In genomic region chr15:82737975-82738374, GRCh38 we compare ENCODE assay signal across 1 cellular context.
TF ChIP-seq lines count a peak whose summit lies in the region.

No MANE protein-coding gene starts in this region.

TF ChIP-seq in K562, 482 proteins besides CTCF, POLR2A, EP300 and RAD21 (continued from another document):
- TF ChIP-seq ZNF449 (CRISPR knock-in tag; IDR thresholded peaks at IDR 0.05) (no peak), RBM34 (IDR thresholded peaks at IDR 0.05; ENCODE audit: borderline replicate concordance, insufficient read depth, low read length) (no peak), COPS2 (conservative IDR thresholded peaks at IDR 0.05) (no peak), GTF2E2 (tag; IDR thresholded peaks at IDR 0.05) (no peak), DLX4 (CRISPR knock-in tag; IDR thresholded peaks at IDR 0.05) (no peak), MLLT1 (IDR thresholded peaks at IDR 0.05) (no peak), HDAC2 (IDR thresholded peaks at IDR 0.05) (no peak), ARNT (IDR thresholded peaks at IDR 0.05) (no peak), HCFC1 (IDR thresholded peaks at IDR 0.05; ENCODE audit: low read depth, low read length) (no peak), RBM14 (IDR thresholded peaks at IDR 0.05; ENCODE audit: borderline replicate concordance, insufficient read depth, low read depth, low read length) (no peak), SIX5 (IDR thresholded peaks at IDR 0.05; ENCODE audit: borderline replicate concordance in 1 of 2, insufficient read depth in 1 of 2, low read depth in 1 of 2, low read length in 2 of 2) (no peak), PKNOX1 (IDR thresholded peaks at IDR 0.05) (0 out of 2 replicates have a peak, but pooled peaks have one; percentile 17), FIP1L1 (IDR thresholded peaks at IDR 0.05; ENCODE audit: low read depth, low read length, poor library complexity, severe bottlenecking) (no peak), CBFA2T3 (IDR thresholded peaks at IDR 0.05) (no peak), MEF2A (IDR thresholded peaks at IDR 0.05; ENCODE audit: control insufficient read depth, low read depth, low read length) (no peak), GABPA (tag; conservative IDR thresholded peaks at IDR 0.05; ENCODE audit: low read depth) (no peak), TAF15 (IDR thresholded peaks at IDR 0.05; ENCODE audit: low read depth, low read length) (no peak), THRA (IDR thresholded peaks at IDR 0.05) (no peak), OTX1 (CRISPR knock-in tag; IDR thresholded peaks at IDR 0.05) (no peak), JUND (IDR thresholded peaks at IDR 0.05; ENCODE audit: borderline replicate concordance, low read depth, low read length) (peak; percentile 56; the same call in 1 of the 2 replicates), JUND (tag; IDR thresholded peaks at IDR 0.05; ENCODE audit: borderline replicate concordance, low read depth, low read length) (0 out of 3 replicates have a peak, but pooled peaks have one; percentile 32), MXI1 (IDR thresholded peaks at IDR 0.05; ENCODE audit: low read depth, low read length) (peak; percentile 51; the same call in 1 of the 2 replicates), MAFK (IDR thresholded peaks at IDR 0.05; ENCODE audit: low read length) (peak; percentile 25; the same call in 1 of the 2 replicates), CREB3L1 (IDR thresholded peaks at IDR 0.05; ENCODE audit: borderline replicate concordance, low read depth) (no peak), FOXK2 (conservative IDR thresholded peaks at IDR 0.05 in 1 of 2, IDR thresholded peaks at IDR 0.05 in 1 of 2; ENCODE audit: low read depth in 2 of 2) (peak in 1 of 2 experiments; percentile 18; a peak in 1 of 4 replicates), MAFG (tag; conservative IDR thresholded peaks at IDR 0.05) (peak; percentile 66), ZNF133 (CRISPR knock-in tag; IDR thresholded peaks at IDR 0.05) (no peak), MBD2 (IDR thresholded peaks at IDR 0.05; ENCODE audit: borderline replicate concordance, low read depth) (no peak), ZKSCAN1 (IDR thresholded peaks at IDR 0.05; ENCODE audit: low read depth, low read length) (no peak), ZNF707 (CRISPR knock-in tag; conservative IDR thresholded peaks at IDR 0.05) (no peak), ATF3 (IDR thresholded peaks at IDR 0.05) (peak; percentile 57), ATF3 (CRISPR knock-in tag; conservative IDR thresholded peaks at IDR 0.05) (no peak), NONO (IDR thresholded peaks at IDR 0.05; ENCODE audit: low read depth in 2 of 2, low read length in 1 of 2) (no peak), FOSL1 (tag; conservative IDR thresholded peaks at IDR 0.05) (peak; percentile 55; the same call in 1 of the 2 replicates), PHB2 (IDR thresholded peaks at IDR 0.05; ENCODE audit: low read depth) (no peak), FOXJ2 (tag; IDR thresholded peaks at IDR 0.05) (peak; percentile 95), ZNF740 (CRISPR knock-in tag; IDR thresholded peaks at IDR 0.05) (no peak), ZNF740 (tag; IDR thresholded peaks at IDR 0.05) (no peak), IFI16 (CRISPR knock-in tag; IDR thresholded peaks at IDR 0.05) (no peak), HIVEP1 (CRISPR knock-in tag; IDR thresholded peaks at IDR 0.05) (no peak), ZBTB34 (CRISPR knock-in tag; IDR thresholded peaks at IDR 0.05) (no peak)
